In the genomic region with DNA sequence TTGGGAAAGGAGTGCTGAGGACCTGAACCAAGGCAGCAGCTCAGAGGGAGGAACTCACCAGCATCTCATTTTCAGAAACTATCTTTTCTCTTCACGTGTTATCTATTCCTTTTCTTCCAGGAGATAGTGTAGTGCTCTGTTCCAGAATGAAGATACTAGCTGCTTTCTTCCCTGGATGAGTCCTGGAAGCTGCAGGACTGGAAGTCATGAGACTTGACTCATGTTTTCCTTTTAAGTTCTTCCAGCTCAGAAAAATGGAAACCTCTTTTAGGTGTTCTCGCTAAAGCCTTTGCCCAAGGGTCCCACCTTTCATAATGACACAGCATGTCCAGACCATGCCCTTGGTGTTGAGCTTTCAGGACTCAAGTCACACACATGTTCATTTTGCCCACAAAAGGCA, we compare ENCODE assay signal across 18 cellular contexts.
DNase-seq lines count a peak whose midpoint lies in the region; ATAC-seq, FAIRE-seq and TF ChIP-seq lines count a peak whose summit lies in the region.
"Had no signal": no experiment of that assay in that cellular context is flagged by ENCODE, and none has a peak within 500 bp of the region (broad histone marks: within the 10 kb centered on the region; RNA-seq: fewer than 3 reads in every experiment).

No MANE protein-coding gene starts in this region.

- H3K4me2 ChIP-seq in IMR-90 (ENCODE audit: low read depth, low read length) (no peak overlapping the region), keratinocyte (ENCODE audit: control insufficient read depth, extremely low read depth, insufficient read depth, low read depth, low read length) (no peak overlapping the region), PC-9 (no peak overlapping the region)

- BruUV-seq in IMR-90 (replicated peaks; lab: Mats Ljungman, UMichigan): no TSS peak
- BruUV-seq in PC-9 (replicated peaks; lab: Mats Ljungman, UMichigan): no TSS peak

- H3K14ac ChIP-seq in IMR-90 (replicated peaks; ENCODE audit: low read depth, low read length): peak overlapping the region; percentile 69

- peak overlapping the region; percentile 80; the same call in 1 of the 2 replicates for H3K56ac ChIP-seq in IMR-90 (ENCODE audit: extremely low read depth, insufficient read depth, low read length)

- H3K9me2 ChIP-seq in PC-9 (ENCODE audit: insufficient read depth): no peaks in the 10 kb centered on the region

- H4K91ac ChIP-seq in IMR-90 (ENCODE audit: insufficient read depth, low read depth, low read length): peak overlapping the region; percentile 98

- H3K4me1 ChIP-seq in IMR-90 (ENCODE audit: control insufficient read depth, insufficient read depth, low read length) (peaks cover 23% of the 10 kb centered on the region), keratinocyte (ENCODE audit: control insufficient read depth, extremely low read depth, insufficient read depth, low read length) (peaks cover 30% of the 10 kb centered on the region), PC-9 (replicated peaks; ENCODE audit: insufficient read depth) (no peaks in the 10 kb centered on the region)
- H3K4me1 ChIP-seq: HAP-1 had no signal

- peak overlapping the region; percentile 92 for H2BK20ac ChIP-seq in IMR-90 (ENCODE audit: low read depth, low read length)

- H3K23ac ChIP-seq in IMR-90 (ENCODE audit: low read depth, low read length): peak overlapping the region; percentile 63; the same call in 1 of the 2 replicates

- peak overlapping the region; percentile 95 for H2BK120ac ChIP-seq in IMR-90 (ENCODE audit: low read depth, low read length)

- H3K79me2 ChIP-seq in keratinocyte (ENCODE audit: control insufficient read depth, insufficient read depth, low read length) (no peaks in the 10 kb centered on the region), PC-9 (ENCODE audit: low read depth) (no peaks in the 10 kb centered on the region)

- no peak for TF ChIP-seq CTCF in IMR-90 (conservative IDR thresholded peaks at IDR 0.05; ENCODE audit: low read depth, low read length)
- TF ChIP-seq CTCF in keratinocyte (optimal IDR thresholded peaks at IDR 0.05 in 1 of 3, IDR thresholded peaks at IDR 0.05 in 1 of 3, conservative IDR thresholded peaks at IDR 0.05 in 1 of 3; ENCODE audit: extremely low read depth in 1 of 3, insufficient read depth in 2 of 3, low read length in 3 of 3): no peak
- TF ChIP-seq CTCF in PC-9 (conservative IDR thresholded peaks at IDR 0.05): no peak

- dilution Hi-C loops in IMR-90 (cut with HindIII; ENCODE audit: low sequenced_read_pairs, unreplicated experiment) (no loop called here), keratinocyte (cut with MboI; ENCODE audit: extremely low pct_ligation_motif_present, low sequenced_read_pairs) (no loop called here)

- H3K27ac ChIP-seq in IMR-90 (ENCODE audit: insufficient read depth, low read length) (peak overlapping the region; percentile 27; the same call in 1 of the 2 replicates), keratinocyte (ENCODE audit: control insufficient read depth, insufficient read depth, low read length) (no peak overlapping the region), PC-9 (no peak overlapping the region)

- peak overlapping the region; percentile 100; the same call in 2 of the 3 replicates for H2BK15ac ChIP-seq in IMR-90 (ENCODE audit: low read depth, low read length)

- POLR2A ChIA-PET in IMR-90 (lab: Charles Lee; ENCODE audit: unreplicated experiment): no interaction called here
- POLR2A ChIA-PET in PC-9 (lab: Charles Lee; ENCODE audit: unreplicated experiment): no interaction called here

- no peaks in the 10 kb centered on the region for H3F3A ChIP-seq in PC-9 (ENCODE audit: insufficient read depth, low read depth)

- H4K5ac ChIP-seq in IMR-90 (ENCODE audit: low read depth, low read length): peak overlapping the region; percentile 93; the same call in 1 of the 2 replicates

- H2AK9ac ChIP-seq in IMR-90 (replicated peaks; ENCODE audit: low read depth, low read length, poor library complexity): peak overlapping the region; percentile 51

- TF ChIP-seq RAD21 in IMR-90 (IDR thresholded peaks at IDR 0.05; ENCODE audit: low read length): no peak

- H4K20me1 ChIP-seq in IMR-90 (ENCODE audit: insufficient read depth, low read length): no peaks in the 10 kb centered on the region
- H4K20me1 ChIP-seq in keratinocyte (ENCODE audit: control insufficient read depth, extremely low read depth, insufficient read depth, low read length): no peaks in the 10 kb centered on the region
- H4K20me1 ChIP-seq in PC-9 (ENCODE audit: insufficient read depth): no peaks in the 10 kb centered on the region

- DNase-seq in COLO829 (ENCODE audit: low spot score) (peak; percentile 45), IMR-90 (peak; percentile 42), dermis blood vessel endothelial cell (peak; percentile 3), keratinocyte (ENCODE audit: low read depth, low spot score) (no peak), PC-9 (no peak), DMS 273 treated with DMSO at 0.1 percent for 48 hours (lab: John Stamatoyannopoulos, UW) (no peak)
- DNase-seq: ACHN, AML-193, Caco-2, DMS53, NCI-H146, NCI-H2081 treated with DMSO at 0.1 percent for 48 hours, NCI-H510A treated with DMSO at 0.1 percent for 48 hours, NCI-H82, SHP77 had no signal

- H3K36me3 ChIP-seq in IMR-90 (ENCODE audit: control insufficient read depth, insufficient read depth, low read length): no peaks in the 10 kb centered on the region
- H3K36me3 ChIP-seq in keratinocyte (ENCODE audit: control insufficient read depth in 2 of 2, extremely low read depth in 1 of 2, insufficient read depth in 2 of 2, low read length in 2 of 2): no peaks in the 10 kb centered on the region
- H3K36me3 ChIP-seq in PC-9 (ENCODE audit: low read depth): no peaks in the 10 kb centered on the region
- H3K36me3 ChIP-seq: HAP-1 had no signal

- in situ Hi-C loops in IMR-90 (cut with MboI; ENCODE audit: low sequenced_read_pairs): no loop called here

- peak; percentile 29 for FAIRE-seq in keratinocyte (lab: Jason Lieb, UNC)

- peak overlapping the region; percentile 89 for H2BK5ac ChIP-seq in IMR-90 (ENCODE audit: low read depth, low read length, poor library complexity, severe bottlenecking)

- CTCF ChIA-PET in IMR-90 (lab: Yijun Ruan, JAX) (no interaction called here), PC-9 (lab: Charles Lee) (no interaction called here)

- intact Hi-C loops in IMR-90 (cut with micrococcal nuclease) (no loop called here), PC-9 (cut with micrococcal nuclease; ENCODE audit: unreplicated experiment) (no loop called here)

- no peak overlapping the region for H3K9ac ChIP-seq in IMR-90 (ENCODE audit: low read depth, low read length)
- no peak overlapping the region for H3K9ac ChIP-seq in keratinocyte (ENCODE audit: control insufficient read depth, extremely low read depth, insufficient read depth, low read length)

- H3K9me3 ChIP-seq in IMR-90 (ENCODE audit: control insufficient read depth, insufficient read depth, low read length) (no peaks in the 10 kb centered on the region), keratinocyte (ENCODE audit: control insufficient read depth, low read depth, low read length) (no peaks in the 10 kb centered on the region), PC-9 (ENCODE audit: insufficient read depth, low read depth) (no peaks in the 10 kb centered on the region)
- H3K9me3 ChIP-seq: Caco-2, HAP-1 had no signal

- peak overlapping the region; percentile 46 to 86; a peak in 2 of 4 replicates for H4K8ac ChIP-seq in IMR-90 (ENCODE audit: low read depth in 2 of 2, low read length in 2 of 2)

- H2AFZ ChIP-seq in IMR-90 (replicated peaks; ENCODE audit: low read length, poor library complexity) (peak overlapping the region; percentile 69), keratinocyte (ENCODE audit: control insufficient read depth, low read length) (peak overlapping the region; percentile 28), PC-9 (no peak overlapping the region)

- peaks cover 0 to 3% of the 10 kb centered on the region in 2 experiments; a peak in 1 of 4 replicates for H3K79me1 ChIP-seq in IMR-90 (ENCODE audit: low read depth in 1 of 2, low read length in 2 of 2)

- ATAC-seq in IMR-90 (ENCODE audit: low read depth) (no peak), GM21529 (IDR thresholded peaks at IDR 0.05; ENCODE audit: unreplicated experiment) (no peak), HG02973 (IDR thresholded peaks at IDR 0.05; ENCODE audit: unreplicated experiment) (no peak)

- no CpG with 5 or more reads among the region's 2 CpGs for WGBS in IMR-90 (ENCODE audit: extremely low coverage in 2 of 2, insufficient read length in 1 of 2), 2 experiments

- peak overlapping the region; percentile 98 for H2AK5ac ChIP-seq in IMR-90 (ENCODE audit: low read depth, low read length)

- peak overlapping the region; percentile 94; the same call in 1 of the 2 replicates for H3K18ac ChIP-seq in IMR-90 (ENCODE audit: low read depth, low read length)

- peak overlapping the region; percentile 90 for H3K4ac ChIP-seq in IMR-90 (ENCODE audit: low read depth, low read length)

- peaks cover 18% of the 10 kb centered on the region for H3K9me1 ChIP-seq in IMR-90 (ENCODE audit: insufficient read depth, low read length)
- no peaks in the 10 kb centered on the region for H3K9me1 ChIP-seq in keratinocyte (ENCODE audit: control insufficient read depth, extremely low read depth, insufficient read depth, low read length)

- no peak for TF ChIP-seq POLR2A in IMR-90 (IDR thresholded peaks at IDR 0.05; ENCODE audit: low read depth, low read length)

- peaks cover 2% of the 10 kb centered on the region; the same call in 1 of the 2 replicates for H3K27me3 ChIP-seq in IMR-90 (ENCODE audit: control insufficient read depth, insufficient read depth, low read length)
- H3K27me3 ChIP-seq in keratinocyte (ENCODE audit: control insufficient read depth, extremely low read depth, insufficient read depth, low read length): no peaks in the 10 kb centered on the region
- peaks cover 4% of the 10 kb centered on the region; the same call in 1 of the 2 replicates for H3K27me3 ChIP-seq in PC-9 (ENCODE audit: insufficient read depth, low read depth)

- H3K4me3 ChIP-seq in IMR-90 (ENCODE audit: insufficient read depth, low read depth, low read length) (no peak overlapping the region), keratinocyte (ENCODE audit: control insufficient read depth in 2 of 3, extremely low read depth in 1 of 3, insufficient read depth in 2 of 3, low read depth in 1 of 3, low read length in 3 of 3) (no peak overlapping the region), PC-9 (no peak overlapping the region)
- H3K4me3 ChIP-seq: HAP-1 had no signal

TF ChIP-seq in IMR-90, 13 proteins besides CTCF, POLR2A, EP300 and RAD21 (continues in another document):
- TF ChIP-seq CHD1 (IDR thresholded peaks at IDR 0.05; ENCODE audit: low read depth, low read length): no peak
- TF ChIP-seq, protein P1, sequence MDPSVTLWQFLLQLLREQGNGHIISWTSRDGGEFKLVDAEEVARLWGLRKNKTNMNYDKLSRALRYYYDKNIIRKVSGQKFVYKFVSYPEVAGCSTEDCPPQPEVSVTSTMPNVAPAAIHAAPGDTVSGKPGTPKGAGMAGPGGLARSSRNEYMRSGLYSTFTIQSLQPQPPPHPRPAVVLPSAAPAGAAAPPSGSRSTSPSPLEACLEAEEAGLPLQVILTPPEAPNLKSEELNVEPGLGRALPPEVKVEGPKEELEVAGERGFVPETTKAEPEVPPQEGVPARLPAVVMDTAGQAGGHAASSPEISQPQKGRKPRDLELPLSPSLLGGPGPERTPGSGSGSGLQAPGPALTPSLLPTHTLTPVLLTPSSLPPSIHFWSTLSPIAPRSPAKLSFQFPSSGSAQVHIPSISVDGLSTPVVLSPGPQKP (IDR thresholded peaks at IDR 0.05; ENCODE audit: borderline replicate concordance, low read depth, low read length): no peak
- no peak for TF ChIP-seq MXI1 (IDR thresholded peaks at IDR 0.05; ENCODE audit: borderline replicate concordance, low read depth, low read length)

Comparison
In these comparisons a context has a peak if more than half of its experiments do, and no peak if none do; other contexts are left out.
1. DNase-seq: peak in COLO829 (single experiment), IMR-90 (single experiment) and dermis blood vessel endothelial cell (single experiment); none in keratinocyte (single experiment), PC-9 (0 of 2) and DMS 273 treated with DMSO at 0.1 percent for 48 hours (single experiment).